1 cellular context compared by ENCODE assay signal in the genomic region with DNA sequence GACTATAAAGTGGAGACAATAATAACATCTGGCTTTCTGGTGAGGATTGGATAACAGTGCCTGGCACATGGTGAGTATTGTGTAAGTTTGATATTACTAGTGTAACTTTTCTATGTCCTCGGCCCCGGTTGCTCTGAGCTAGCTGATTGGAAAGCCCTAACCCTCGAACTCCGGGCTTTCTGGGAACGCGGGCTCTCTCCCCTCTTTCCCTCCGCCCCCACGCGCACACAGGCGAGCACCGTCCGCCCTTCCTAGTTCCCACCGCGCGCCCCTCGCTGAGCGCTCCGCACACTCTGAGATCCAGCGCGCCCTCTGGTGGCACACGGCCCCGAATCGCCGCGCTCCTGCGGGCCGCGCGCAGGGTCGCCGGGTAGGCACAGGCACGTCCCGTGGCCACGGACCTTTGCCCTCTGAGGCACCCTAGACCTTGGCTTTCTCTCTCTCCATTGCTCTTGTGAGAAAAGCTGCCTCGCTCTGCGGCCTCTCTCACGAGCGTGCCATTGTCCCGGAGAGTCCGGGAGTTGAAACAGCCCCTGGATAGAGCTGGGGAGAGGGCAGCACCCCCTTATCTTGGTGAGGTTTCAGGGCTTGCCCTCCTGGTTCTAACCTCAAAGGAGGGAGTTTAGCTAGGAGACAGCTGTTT.
A peak's percentile ranks its signal among the peaks of the same experiment; 100 is the strongest.
TF ChIP-seq lines count a peak whose summit lies in the region.

No MANE protein-coding gene starts in this region.

TF ChIP-seq in HEK293, 187 proteins besides CTCF, POLR2A, EP300 and RAD21 (continued from another document and continues in another):
- TF ChIP-seq, protein P1, sequence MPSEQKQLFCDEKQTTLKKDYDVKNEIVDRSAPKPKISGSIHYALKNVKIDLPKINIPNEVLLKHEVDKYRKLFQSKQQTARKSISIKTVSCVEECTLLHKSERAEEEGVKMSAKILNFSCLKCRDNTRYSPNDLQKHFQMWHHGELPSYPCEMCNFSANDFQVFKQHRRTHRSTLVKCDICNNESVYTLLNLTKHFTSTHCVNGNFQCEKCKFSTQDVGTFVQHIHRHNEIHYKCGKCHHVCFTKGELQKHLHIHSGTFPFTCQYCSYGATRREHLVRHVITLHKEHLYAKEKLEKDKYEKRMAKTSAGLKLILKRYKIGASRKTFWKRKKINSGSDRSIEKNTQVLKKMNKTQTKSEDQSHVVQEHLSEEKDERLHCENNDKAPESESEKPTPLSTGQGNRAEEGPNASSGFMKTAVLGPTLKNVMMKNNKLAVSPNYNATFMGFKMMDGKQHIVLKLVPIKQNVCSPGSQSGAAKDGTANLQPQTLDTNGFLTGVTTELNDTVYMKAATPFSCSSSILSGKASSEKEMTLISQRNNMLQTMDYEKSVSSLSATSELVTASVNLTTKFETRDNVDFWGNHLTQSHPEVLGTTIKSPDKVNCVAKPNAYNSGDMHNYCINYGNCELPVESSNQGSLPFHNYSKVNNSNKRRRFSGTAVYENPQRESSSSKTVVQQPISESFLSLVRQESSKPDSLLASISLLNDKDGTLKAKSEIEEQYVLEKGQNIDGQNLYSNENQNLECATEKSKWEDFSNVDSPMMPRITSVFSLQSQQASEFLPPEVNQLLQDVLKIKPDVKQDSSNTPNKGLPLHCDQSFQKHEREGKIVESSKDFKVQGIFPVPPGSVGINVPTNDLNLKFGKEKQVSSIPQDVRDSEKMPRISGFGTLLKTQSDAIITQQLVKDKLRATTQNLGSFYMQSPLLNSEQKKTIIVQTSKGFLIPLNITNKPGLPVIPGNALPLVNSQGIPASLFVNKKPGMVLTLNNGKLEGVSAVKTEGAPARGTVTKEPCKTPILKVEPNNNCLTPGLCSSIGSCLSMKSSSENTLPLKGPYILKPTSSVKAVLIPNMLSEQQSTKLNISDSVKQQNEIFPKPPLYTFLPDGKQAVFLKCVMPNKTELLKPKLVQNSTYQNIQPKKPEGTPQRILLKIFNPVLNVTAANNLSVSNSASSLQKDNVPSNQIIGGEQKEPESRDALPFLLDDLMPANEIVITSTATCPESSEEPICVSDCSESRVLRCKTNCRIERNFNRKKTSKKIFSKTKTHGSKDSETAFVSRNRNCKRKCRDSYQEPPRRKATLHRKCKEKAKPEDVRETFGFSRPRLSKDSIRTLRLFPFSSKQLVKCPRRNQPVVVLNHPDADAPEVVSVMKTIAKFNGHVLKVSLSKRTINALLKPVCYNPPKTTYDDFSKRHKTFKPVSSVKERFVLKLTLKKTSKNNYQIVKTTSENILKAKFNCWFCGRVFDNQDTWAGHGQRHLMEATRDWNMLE (tag by site-specific recombination; conservative IDR thresholded peaks at IDR 0.05; ENCODE audit: low read depth) = no peak
- no peak for TF ChIP-seq ZNF837 (tag by site-specific recombination; IDR thresholded peaks at IDR 0.05)
- TF ChIP-seq, protein P2, sequence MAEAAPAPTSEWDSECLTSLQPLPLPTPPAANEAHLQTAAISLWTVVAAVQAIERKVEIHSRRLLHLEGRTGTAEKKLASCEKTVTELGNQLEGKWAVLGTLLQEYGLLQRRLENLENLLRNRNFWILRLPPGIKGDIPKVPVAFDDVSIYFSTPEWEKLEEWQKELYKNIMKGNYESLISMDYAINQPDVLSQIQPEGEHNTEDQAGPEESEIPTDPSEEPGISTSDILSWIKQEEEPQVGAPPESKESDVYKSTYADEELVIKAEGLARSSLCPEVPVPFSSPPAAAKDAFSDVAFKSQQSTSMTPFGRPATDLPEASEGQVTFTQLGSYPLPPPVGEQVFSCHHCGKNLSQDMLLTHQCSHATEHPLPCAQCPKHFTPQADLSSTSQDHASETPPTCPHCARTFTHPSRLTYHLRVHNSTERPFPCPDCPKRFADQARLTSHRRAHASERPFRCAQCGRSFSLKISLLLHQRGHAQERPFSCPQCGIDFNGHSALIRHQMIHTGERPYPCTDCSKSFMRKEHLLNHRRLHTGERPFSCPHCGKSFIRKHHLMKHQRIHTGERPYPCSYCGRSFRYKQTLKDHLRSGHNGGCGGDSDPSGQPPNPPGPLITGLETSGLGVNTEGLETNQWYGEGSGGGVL (tag by site-specific recombination; IDR thresholded peaks at IDR 0.05) = no peak
- TF ChIP-seq, protein P3, sequence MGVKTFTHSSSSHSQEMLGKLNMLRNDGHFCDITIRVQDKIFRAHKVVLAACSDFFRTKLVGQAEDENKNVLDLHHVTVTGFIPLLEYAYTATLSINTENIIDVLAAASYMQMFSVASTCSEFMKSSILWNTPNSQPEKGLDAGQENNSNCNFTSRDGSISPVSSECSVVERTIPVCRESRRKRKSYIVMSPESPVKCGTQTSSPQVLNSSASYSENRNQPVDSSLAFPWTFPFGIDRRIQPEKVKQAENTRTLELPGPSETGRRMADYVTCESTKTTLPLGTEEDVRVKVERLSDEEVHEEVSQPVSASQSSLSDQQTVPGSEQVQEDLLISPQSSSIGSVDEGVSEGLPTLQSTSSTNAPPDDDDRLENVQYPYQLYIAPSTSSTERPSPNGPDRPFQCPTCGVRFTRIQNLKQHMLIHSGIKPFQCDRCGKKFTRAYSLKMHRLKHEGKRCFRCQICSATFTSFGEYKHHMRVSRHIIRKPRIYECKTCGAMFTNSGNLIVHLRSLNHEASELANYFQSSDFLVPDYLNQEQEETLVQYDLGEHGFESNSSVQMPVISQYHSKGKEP (tag by site-specific recombination; IDR thresholded peaks at IDR 0.05) = no peak
- TF ChIP-seq ZNF221 (tag by site-specific recombination; IDR thresholded peaks at IDR 0.05; ENCODE audit: borderline replicate concordance) = no peak
- no peak for TF ChIP-seq PRDM1 (tag by site-specific recombination; IDR thresholded peaks at IDR 0.05)
- no peak for TF ChIP-seq RBAK (tag by site-specific recombination; IDR thresholded peaks at IDR 0.05)
- no peak for TF ChIP-seq ZNF311 (tag by site-specific recombination; IDR thresholded peaks at IDR 0.05; ENCODE audit: borderline replicate concordance)
- TF ChIP-seq, protein P4, sequence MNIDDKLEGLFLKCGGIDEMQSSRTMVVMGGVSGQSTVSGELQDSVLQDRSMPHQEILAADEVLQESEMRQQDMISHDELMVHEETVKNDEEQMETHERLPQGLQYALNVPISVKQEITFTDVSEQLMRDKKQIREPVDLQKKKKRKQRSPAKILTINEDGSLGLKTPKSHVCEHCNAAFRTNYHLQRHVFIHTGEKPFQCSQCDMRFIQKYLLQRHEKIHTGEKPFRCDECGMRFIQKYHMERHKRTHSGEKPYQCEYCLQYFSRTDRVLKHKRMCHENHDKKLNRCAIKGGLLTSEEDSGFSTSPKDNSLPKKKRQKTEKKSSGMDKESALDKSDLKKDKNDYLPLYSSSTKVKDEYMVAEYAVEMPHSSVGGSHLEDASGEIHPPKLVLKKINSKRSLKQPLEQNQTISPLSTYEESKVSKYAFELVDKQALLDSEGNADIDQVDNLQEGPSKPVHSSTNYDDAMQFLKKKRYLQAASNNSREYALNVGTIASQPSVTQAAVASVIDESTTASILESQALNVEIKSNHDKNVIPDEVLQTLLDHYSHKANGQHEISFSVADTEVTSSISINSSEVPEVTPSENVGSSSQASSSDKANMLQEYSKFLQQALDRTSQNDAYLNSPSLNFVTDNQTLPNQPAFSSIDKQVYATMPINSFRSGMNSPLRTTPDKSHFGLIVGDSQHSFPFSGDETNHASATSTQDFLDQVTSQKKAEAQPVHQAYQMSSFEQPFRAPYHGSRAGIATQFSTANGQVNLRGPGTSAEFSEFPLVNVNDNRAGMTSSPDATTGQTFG (tag by site-specific recombination; IDR thresholded peaks at IDR 0.05; ENCODE audit: borderline replicate concordance) = no peak
- TF ChIP-seq, protein P5, sequence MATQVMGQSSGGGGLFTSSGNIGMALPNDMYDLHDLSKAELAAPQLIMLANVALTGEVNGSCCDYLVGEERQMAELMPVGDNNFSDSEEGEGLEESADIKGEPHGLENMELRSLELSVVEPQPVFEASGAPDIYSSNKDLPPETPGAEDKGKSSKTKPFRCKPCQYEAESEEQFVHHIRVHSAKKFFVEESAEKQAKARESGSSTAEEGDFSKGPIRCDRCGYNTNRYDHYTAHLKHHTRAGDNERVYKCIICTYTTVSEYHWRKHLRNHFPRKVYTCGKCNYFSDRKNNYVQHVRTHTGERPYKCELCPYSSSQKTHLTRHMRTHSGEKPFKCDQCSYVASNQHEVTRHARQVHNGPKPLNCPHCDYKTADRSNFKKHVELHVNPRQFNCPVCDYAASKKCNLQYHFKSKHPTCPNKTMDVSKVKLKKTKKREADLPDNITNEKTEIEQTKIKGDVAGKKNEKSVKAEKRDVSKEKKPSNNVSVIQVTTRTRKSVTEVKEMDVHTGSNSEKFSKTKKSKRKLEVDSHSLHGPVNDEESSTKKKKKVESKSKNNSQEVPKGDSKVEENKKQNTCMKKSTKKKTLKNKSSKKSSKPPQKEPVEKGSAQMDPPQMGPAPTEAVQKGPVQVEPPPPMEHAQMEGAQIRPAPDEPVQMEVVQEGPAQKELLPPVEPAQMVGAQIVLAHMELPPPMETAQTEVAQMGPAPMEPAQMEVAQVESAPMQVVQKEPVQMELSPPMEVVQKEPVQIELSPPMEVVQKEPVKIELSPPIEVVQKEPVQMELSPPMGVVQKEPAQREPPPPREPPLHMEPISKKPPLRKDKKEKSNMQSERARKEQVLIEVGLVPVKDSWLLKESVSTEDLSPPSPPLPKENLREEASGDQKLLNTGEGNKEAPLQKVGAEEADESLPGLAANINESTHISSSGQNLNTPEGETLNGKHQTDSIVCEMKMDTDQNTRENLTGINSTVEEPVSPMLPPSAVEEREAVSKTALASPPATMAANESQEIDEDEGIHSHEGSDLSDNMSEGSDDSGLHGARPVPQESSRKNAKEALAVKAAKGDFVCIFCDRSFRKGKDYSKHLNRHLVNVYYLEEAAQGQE (tag by site-specific recombination; IDR thresholded peaks at IDR 0.05) = no peak
- TF ChIP-seq ZBTB48 (tag by site-specific recombination; IDR thresholded peaks at IDR 0.05) = no peak
- no peak for TF ChIP-seq ZNF664 (tag by site-specific recombination; IDR thresholded peaks at IDR 0.05)
- TF ChIP-seq, protein P6, sequence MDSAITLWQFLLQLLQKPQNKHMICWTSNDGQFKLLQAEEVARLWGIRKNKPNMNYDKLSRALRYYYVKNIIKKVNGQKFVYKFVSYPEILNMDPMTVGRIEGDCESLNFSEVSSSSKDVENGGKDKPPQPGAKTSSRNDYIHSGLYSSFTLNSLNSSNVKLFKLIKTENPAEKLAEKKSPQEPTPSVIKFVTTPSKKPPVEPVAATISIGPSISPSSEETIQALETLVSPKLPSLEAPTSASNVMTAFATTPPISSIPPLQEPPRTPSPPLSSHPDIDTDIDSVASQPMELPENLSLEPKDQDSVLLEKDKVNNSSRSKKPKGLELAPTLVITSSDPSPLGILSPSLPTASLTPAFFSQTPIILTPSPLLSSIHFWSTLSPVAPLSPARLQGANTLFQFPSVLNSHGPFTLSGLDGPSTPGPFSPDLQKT (IDR thresholded peaks at IDR 0.05; ENCODE audit: borderline replicate concordance, low read depth, low read length) = no peak
- no peak for TF ChIP-seq ZNF37A (tag by site-specific recombination; IDR thresholded peaks at IDR 0.05)
- no peak for TF ChIP-seq KLF7 (tag by site-specific recombination; IDR thresholded peaks at IDR 0.05; ENCODE audit: borderline replicate concordance)
- TF ChIP-seq, protein P7, sequence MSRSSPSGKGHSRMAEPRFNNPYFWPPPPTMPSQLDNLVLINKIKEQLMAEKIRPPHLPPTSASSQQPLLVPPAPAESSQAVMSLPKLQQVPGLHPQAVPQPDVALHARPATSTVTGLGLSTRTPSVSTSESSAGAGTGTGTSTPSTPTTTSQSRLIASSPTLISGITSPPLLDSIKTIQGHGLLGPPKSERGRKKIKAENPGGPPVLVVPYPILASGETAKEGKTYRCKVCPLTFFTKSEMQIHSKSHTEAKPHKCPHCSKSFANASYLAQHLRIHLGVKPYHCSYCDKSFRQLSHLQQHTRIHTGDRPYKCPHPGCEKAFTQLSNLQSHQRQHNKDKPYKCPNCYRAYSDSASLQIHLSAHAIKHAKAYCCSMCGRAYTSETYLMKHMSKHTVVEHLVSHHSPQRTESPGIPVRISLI (tag by site-specific recombination; IDR thresholded peaks at IDR 0.05) = no peak
- TF ChIP-seq ZBTB17 (tag by site-specific recombination; IDR thresholded peaks at IDR 0.05) = peak; percentile 45; the same call in 1 of the 2 replicates
- no peak for TF ChIP-seq ZFP37 (tag by site-specific recombination; IDR thresholded peaks at IDR 0.05)
- no peak for TF ChIP-seq ZNF510 (tag by site-specific recombination; IDR thresholded peaks at IDR 0.05; ENCODE audit: insufficient replicate concordance)
- TF ChIP-seq ZNF621 (tag by site-specific recombination; IDR thresholded peaks at IDR 0.05) = no peak
- no peak for TF ChIP-seq ZNF610 (tag by site-specific recombination; IDR thresholded peaks at IDR 0.05; ENCODE audit: borderline replicate concordance)
- TF ChIP-seq ZNF571 (tag by site-specific recombination; IDR thresholded peaks at IDR 0.05) = no peak
- TF ChIP-seq ZNF596 (tag by site-specific recombination; IDR thresholded peaks at IDR 0.05) = no peak
- TF ChIP-seq WT1 (tag by site-specific recombination; IDR thresholded peaks at IDR 0.05) = no peak
- TF ChIP-seq ZSCAN23 (tag by site-specific recombination; IDR thresholded peaks at IDR 0.05) = no peak
- TF ChIP-seq, protein P8, sequence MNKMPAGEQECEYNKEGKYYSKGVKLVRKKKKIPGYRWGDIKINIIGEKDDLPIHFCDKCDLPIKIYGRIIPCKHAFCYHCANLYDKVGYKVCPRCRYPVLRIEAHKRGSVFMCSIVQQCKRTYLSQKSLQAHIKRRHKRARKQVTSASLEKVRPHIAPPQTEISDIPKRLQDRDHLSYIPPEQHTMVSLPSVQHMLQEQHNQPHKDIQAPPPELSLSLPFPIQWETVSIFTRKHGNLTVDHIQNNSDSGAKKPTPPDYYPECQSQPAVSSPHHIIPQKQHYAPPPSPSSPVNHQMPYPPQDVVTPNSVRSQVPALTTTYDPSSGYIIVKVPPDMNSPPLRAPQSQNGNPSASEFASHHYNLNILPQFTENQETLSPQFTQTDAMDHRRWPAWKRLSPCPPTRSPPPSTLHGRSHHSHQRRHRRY (tag by site-specific recombination; IDR thresholded peaks at IDR 0.05) = no peak
- TF ChIP-seq ZNF223 (tag by site-specific recombination; IDR thresholded peaks at IDR 0.05) = 0 out of 2 replicates have a peak, but pooled peaks have one; percentile 53
- TF ChIP-seq HOXC10 (CRISPR knock-in tag; IDR thresholded peaks at IDR 0.05) = no peak
- no peak for TF ChIP-seq ZNF324 (tag by site-specific recombination; IDR thresholded peaks at IDR 0.05)
- no peak for TF ChIP-seq GLIS2 (tag by site-specific recombination; IDR thresholded peaks at IDR 0.05)
- TF ChIP-seq, protein P9, sequence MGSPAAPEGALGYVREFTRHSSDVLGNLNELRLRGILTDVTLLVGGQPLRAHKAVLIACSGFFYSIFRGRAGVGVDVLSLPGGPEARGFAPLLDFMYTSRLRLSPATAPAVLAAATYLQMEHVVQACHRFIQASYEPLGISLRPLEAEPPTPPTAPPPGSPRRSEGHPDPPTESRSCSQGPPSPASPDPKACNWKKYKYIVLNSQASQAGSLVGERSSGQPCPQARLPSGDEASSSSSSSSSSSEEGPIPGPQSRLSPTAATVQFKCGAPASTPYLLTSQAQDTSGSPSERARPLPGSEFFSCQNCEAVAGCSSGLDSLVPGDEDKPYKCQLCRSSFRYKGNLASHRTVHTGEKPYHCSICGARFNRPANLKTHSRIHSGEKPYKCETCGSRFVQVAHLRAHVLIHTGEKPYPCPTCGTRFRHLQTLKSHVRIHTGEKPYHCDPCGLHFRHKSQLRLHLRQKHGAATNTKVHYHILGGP (tag by site-specific recombination; IDR thresholded peaks at IDR 0.05) = no peak
- TF ChIP-seq ZNF155 (tag by site-specific recombination; IDR thresholded peaks at IDR 0.05) = no peak
